ENCODE assay signal across 27 cellular contexts in the genomic region with DNA sequence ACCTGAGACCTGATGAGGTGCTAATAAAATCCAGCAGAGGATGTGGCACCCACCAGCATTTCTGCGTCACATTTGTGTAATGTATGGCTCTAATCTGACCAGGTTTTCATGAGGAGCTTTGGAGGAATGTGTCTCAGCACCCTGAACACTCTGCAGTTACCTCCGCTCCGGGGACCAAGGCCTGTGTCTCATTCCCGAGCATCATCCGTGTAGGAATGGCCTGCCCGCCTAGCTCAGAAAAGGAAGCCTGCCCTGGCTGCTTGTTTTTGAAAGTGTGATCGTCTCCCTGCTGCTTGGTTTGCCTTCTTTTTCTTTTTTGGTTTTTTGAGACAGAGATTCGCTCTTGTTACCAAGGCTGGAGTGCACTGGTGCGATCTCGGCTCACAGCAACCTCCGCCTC.
"Had no signal": no experiment of that assay in that cellular context is flagged by ENCODE, and none has a peak within 500 bp of the region (broad histone marks: within the 10 kb centered on the region; RNA-seq: fewer than 3 reads in every experiment).

No MANE protein-coding gene starts in this region.

- H3K4me1 ChIP-seq: Peyer's patch had no signal

- H3K27me3 Mint-ChIP-seq: activated CD4-positive, alpha-beta memory T cell treated with anti-CD3 and anti-CD28 coated beads, Interleukin-2, amount 10 ng/mL, durations not matched to agents 7 days and 5 days; activated T-helper 17 cell treated with anti-CD3 and anti-CD28 coated beads, Interleukin-2, amount 50 U/mL, for 72 hours had no signal

- H3K27ac ChIP-seq: cardiac muscle cell, Peyer's patch, WERI-Rb-1 had no signal

- H3K4me3 ChIP-seq: cardiac muscle cell, K562, Peyer's patch had no signal

- ATAC-seq: activated T-helper 17 cell treated with anti-CD3 and anti-CD28 coated beads, Interleukin-2, amount 50 U/mL, for 72 hours; K562; PC-3; Right ventricle myocardium inferior had no signal

- H3K9me3 Mint-ChIP-seq: activated naive CD8-positive, alpha-beta T cell treated with anti-CD3 and anti-CD28 coated beads for 36 hours; activated T-helper 17 cell treated with anti-CD3 and anti-CD28 coated beads, Interleukin-2, amount 50 U/mL, for 72 hours had no signal

- H3K36me3 ChIP-seq: cardiac muscle cell, Peyer's patch, WERI-Rb-1 had no signal

- H3K4me3 Mint-ChIP-seq: activated CD4-positive, alpha-beta memory T cell treated with anti-CD3 and anti-CD28 coated beads, Interleukin-2, amount 10 ng/mL, durations not matched to agents 7 days and 5 days; activated naive CD8-positive, alpha-beta T cell treated with anti-CD3 and anti-CD28 coated beads for 36 hours; activated T-helper 17 cell treated with anti-CD3 and anti-CD28 coated beads, Interleukin-2, amount 50 U/mL, for 72 hours had no signal

- DNase-seq: activated CD4-positive, alpha-beta memory T cell treated with anti-CD3 and anti-CD28 coated beads, Interleukin-2, amount 10 ng/mL, durations not matched to agents 7 days and 5 days; activated CD4-positive, alpha-beta T cell treated with anti-CD3 and anti-CD28 coated beads for 1 hour; activated CD4-positive, alpha-beta T cell treated with anti-CD3 and anti-CD28 coated beads for 48 hours; activated CD4-positive, CD25-positive, alpha-beta regulatory T cell; activated naive CD4-positive, alpha-beta T cell; activated naive CD4-positive, alpha-beta T cell treated with anti-CD3 and anti-CD28 coated beads, Interleukin-2, amount 50 U/mL, for 16 hours; activated naive CD8-positive, alpha-beta T cell treated with anti-CD3 and anti-CD28 coated beads for 36 hours; activated T-cell treated with anti-CD3 and anti-CD28 coated beads, Interleukin-2, amount 50 U/mL, for 48 hours; amniotic stem cell; aorta; NCI-H1105; NCI-H1417 treated with DMSO at 0.1 percent for 48 hours; NCI-H1930; NCI-H345; NCI-H524 treated with DMSO at 0.1 percent for 48 hours; NCI-H748 treated with DMSO at 0.1 percent for 48 hours; NK-92 treated with Interleukin-12 subunit alpha and Interleukin-12 subunit beta, amount 100 ng/mL, for 24 hours; PC-3; RPMI8226; SIG-M5; T1000; WERI-Rb-1 had no signal

- H3K27ac Mint-ChIP-seq: activated CD4-positive, alpha-beta memory T cell treated with anti-CD3 and anti-CD28 coated beads, Interleukin-2, amount 10 ng/mL, durations not matched to agents 7 days and 5 days; activated naive CD8-positive, alpha-beta T cell treated with anti-CD3 and anti-CD28 coated beads for 36 hours; activated T-helper 17 cell treated with anti-CD3 and anti-CD28 coated beads, Interleukin-2, amount 50 U/mL, for 72 hours had no signal

- H3K27me3 ChIP-seq: cardiac muscle cell, Peyer's patch had no signal

- H3K9me3 ChIP-seq: Peyer's patch had no signal

- H3K4me1 Mint-ChIP-seq: activated CD4-positive, alpha-beta memory T cell treated with anti-CD3 and anti-CD28 coated beads, Interleukin-2, amount 10 ng/mL, durations not matched to agents 7 days and 5 days; activated naive CD8-positive, alpha-beta T cell treated with anti-CD3 and anti-CD28 coated beads for 36 hours; activated T-helper 17 cell treated with anti-CD3 and anti-CD28 coated beads, Interleukin-2, amount 50 U/mL, for 72 hours had no signal

- H3K36me3 Mint-ChIP-seq: activated naive CD8-positive, alpha-beta T cell treated with anti-CD3 and anti-CD28 coated beads for 36 hours had no signal
